In genomic region chr3:17401912-17402311, GRCh38 we compare ENCODE assay signal across 29 cellular contexts.
"Had no signal": no experiment of that assay in that cellular context is flagged by ENCODE, and none has a peak within 500 bp of the region (broad histone marks: within the 10 kb centered on the region; RNA-seq: fewer than 3 reads in every experiment).

No MANE protein-coding gene starts in this region.

- H3K36me3 ChIP-seq: adrenal gland, WERI-Rb-1 had no signal

- H3K9me3 ChIP-seq: adrenal gland, ascending aorta, breast epithelium, esophagus muscularis mucosa, gastrocnemius medialis had no signal

- DNase-seq: activated B cell treated with CpG ODN at 0.5 μM for 24 hours; activated CD4-positive, alpha-beta T cell treated with anti-CD3 and anti-CD28 coated beads for 48 hours; activated CD4-positive, alpha-beta T cell treated with anti-CD3 and anti-CD28 coated beads, Interleukin-2, amount 50 U/mL, for 1 hour; activated CD4-positive, alpha-beta T cell treated with anti-CD3 and anti-CD28 coated beads, Interleukin-2, amount 50 U/mL, for 48 hours; activated CD8-positive, alpha-beta memory T cell treated with anti-CD3 and anti-CD28 coated beads for 24 hours; activated CD8-positive, alpha-beta T cell treated with anti-CD3 and anti-CD28 coated beads for 36 hours; activated effector memory CD4-positive, alpha-beta T cell treated with anti-CD3 and anti-CD28 coated beads, Interleukin-2, amount 50 U/mL, for 16 hours; activated naive CD4-positive, alpha-beta T cell treated with anti-CD3 and anti-CD28 coated beads for 36 hours; activated naive CD8-positive, alpha-beta T cell treated with anti-CD3 and anti-CD28 coated beads for 36 hours; activated naive CD8-positive, alpha-beta T cell treated with anti-CD3 and anti-CD28 coated beads, Interleukin-2, amount 50 U/mL, for 24 hours; activated T-cell treated with anti-CD3 and anti-CD28 coated beads, Interleukin-2, amount 50 U/mL, for 4 hours; adrenal gland; amygdala; cortex of kidney; dermis blood vessel endothelial cell; effector CD8-positive, alpha-beta T cell; foreskin keratinocyte; gastrocnemius medialis; glutamatergic neuron; T-helper 1 cell; T-helper 17 cell; T1000; WERI-Rb-1 had no signal

- ATAC-seq: activated CD4-positive, CD25-positive, alpha-beta regulatory T cell treated with anti-CD3 and anti-CD28 coated beads, Interleukin-2, amount 50 U/mL, for 24 hours; activated CD8-positive, alpha-beta T cell treated with anti-CD3 and anti-CD28 coated beads for 36 hours; activated naive CD8-positive, alpha-beta T cell treated with anti-CD3 and anti-CD28 coated beads, Interleukin-2, amount 50 U/mL, for 24 hours; activated T-cell treated with anti-CD3 and anti-CD28 coated beads, Interleukin-2, amount 50 U/mL, for 4 hours; activated T-helper 17 cell treated with anti-CD3 and anti-CD28 coated beads, Interleukin-2, amount 50 U/mL, for 72 hours; foreskin keratinocyte; gastrocnemius medialis; T-helper 17 cell had no signal

- H3K27me3 ChIP-seq: adrenal gland, ascending aorta, breast epithelium, cardiac muscle cell, esophagus muscularis mucosa, foreskin keratinocyte, gastrocnemius medialis had no signal

- H3K27ac ChIP-seq: adrenal gland, ascending aorta, breast epithelium, cardiac muscle cell, esophagus muscularis mucosa, foreskin keratinocyte, gastrocnemius medialis, WERI-Rb-1 had no signal

- H3K4me1 ChIP-seq: adrenal gland, ascending aorta, breast epithelium, esophagus muscularis mucosa, foreskin keratinocyte, gastrocnemius medialis had no signal

- H3K4me3 ChIP-seq: adrenal gland, ascending aorta, breast epithelium, cardiac muscle cell, esophagus muscularis mucosa, gastrocnemius medialis had no signal
